ENCODE assay signal across 8 cellular contexts in genomic region chr2:241844066-241844728, GRCh38.
DNase-seq lines count a peak whose midpoint lies in the region; ATAC-seq and TF ChIP-seq lines count a peak whose summit lies in the region.

No MANE protein-coding gene starts in this region.

- DNase-seq in NCI-H82 (lab: John Stamatoyannopoulos, UW) (peak; percentile 36), NCI-H82 treated with DMSO at 0.1 percent for 48 hours (lab: John Stamatoyannopoulos, UW; ENCODE audit: unreplicated experiment) (no peak), T-helper 22 cell (ENCODE audit: low read depth) (peak; percentile 56), astrocyte of the spinal cord (ENCODE audit: low read depth, low spot score) (peak; percentile 14), iPS-NIHi11 (ENCODE audit: low spot score) (peak; percentile 86), NCI-H1694 (lab: John Stamatoyannopoulos, UW) (no peak)
- DNase-seq in stimulated activated CD4-positive, alpha-beta T cell treated with anti-CD3 and anti-CD28 coated beads, Interleukin-15, amount 100 ng/mL, for 24 hours, result peak; percentile 95

- TF ChIP-seq CTCF in astrocyte of the spinal cord (IDR thresholded peaks at IDR 0.05; ENCODE audit: low read depth, low read length), result no peak

- in situ Hi-C loops in astrocyte of the spinal cord (cut with HindIII; ENCODE audit: low sequenced_read_pairs), result no loop called here

- H3K4me3 ChIP-seq in astrocyte of the spinal cord (ENCODE audit: low read depth, low read length), result peak overlapping the region; percentile 13

- ATAC-seq in HG03342 (IDR thresholded peaks at IDR 0.05; ENCODE audit: unreplicated experiment), result peak; percentile 72

Comparison
In these comparisons a context has a peak if more than half of its experiments do, and no peak if none do; other contexts are left out.
1. DNase-seq: peak in NCI-H82 (single experiment), T-helper 22 cell (single experiment), astrocyte of the spinal cord (single experiment), iPS-NIHi11 (single experiment) and stimulated activated CD4-positive, alpha-beta T cell treated with anti-CD3 and anti-CD28 coated beads, Interleukin-15, amount 100 ng/mL, for 24 hours (single experiment); none in NCI-H82 treated with DMSO at 0.1 percent for 48 hours (single experiment) and NCI-H1694 (single experiment).